8 cellular contexts compared by ENCODE assay signal in genomic region chrX:40266490-40267333, GRCh38.
DNase-seq lines count a peak whose midpoint lies in the region; ATAC-seq, FAIRE-seq and TF ChIP-seq lines count a peak whose summit lies in the region.

No MANE protein-coding gene starts in this region.

- H3K36me3 Mint-ChIP-seq in activated naive CD8-positive, alpha-beta T cell treated with anti-CD3 and anti-CD28 coated beads, Interleukin-2, amount 10 ng/mL, durations not matched to agents 7 days and 5 days = no peaks in the 10 kb centered on the region

- H3K27ac ChIP-seq in cardiac muscle cell (no peak overlapping the region), pancreas (peak overlapping the region in 3 of 4 donors; percentile 9 to 34 (median 33)), urinary bladder (ENCODE audit: low read depth) (peak overlapping the region; percentile 28)

- ATAC-seq in activated naive CD8-positive, alpha-beta T cell treated with anti-CD3 and anti-CD28 coated beads, Interleukin-2, amount 10 ng/mL, durations not matched to agents 7 days and 5 days (ENCODE audit: low read depth) = peak; percentile 75
- peak; percentile 90 to 97 (median 96) for ATAC-seq in pancreas
- ATAC-seq in HG02588 (IDR thresholded peaks at IDR 0.05; ENCODE audit: unreplicated experiment) = no peak

- no peaks in the 10 kb centered on the region for H3K36me3 ChIP-seq in cardiac muscle cell
- H3K36me3 ChIP-seq in pancreas = no peaks in the 10 kb centered on the region
- H3K36me3 ChIP-seq in urinary bladder (ENCODE audit: insufficient read depth) = no peaks in the 10 kb centered on the region

- TF ChIP-seq CTCF in cardiac muscle cell (IDR thresholded peaks at IDR 0.05; ENCODE audit: low read depth, low read length) (peak; percentile 68), pancreas (IDR thresholded peaks at IDR 0.05) (peak; percentile 10 to 53 (median 42))

- intact Hi-C loops in pancreas (cut with DNase I) = no loop called here

- H3K27ac Mint-ChIP-seq in activated naive CD8-positive, alpha-beta T cell treated with anti-CD3 and anti-CD28 coated beads, Interleukin-2, amount 10 ng/mL, durations not matched to agents 7 days and 5 days = peak overlapping the region; percentile 61

- H3K27me3 ChIP-seq in cardiac muscle cell = no peaks in the 10 kb centered on the region
- no peaks in the 10 kb centered on the region for H3K27me3 ChIP-seq in pancreas

- in situ Hi-C loops in G401 (cut with HindIII; ENCODE audit: low sequenced_read_pairs) = no loop called here

- H3K4me1 Mint-ChIP-seq in activated naive CD8-positive, alpha-beta T cell treated with anti-CD3 and anti-CD28 coated beads, Interleukin-2, amount 10 ng/mL, durations not matched to agents 7 days and 5 days = peaks cover 3% of the 10 kb centered on the region

- no peaks in the 10 kb centered on the region for H3K9me3 Mint-ChIP-seq in activated naive CD8-positive, alpha-beta T cell treated with anti-CD3 and anti-CD28 coated beads, Interleukin-2, amount 10 ng/mL, durations not matched to agents 7 days and 5 days

- H3K9me3 ChIP-seq in cardiac muscle cell (ENCODE audit: low read depth) = no peaks in the 10 kb centered on the region
- no peaks in the 10 kb centered on the region for H3K9me3 ChIP-seq in pancreas

- peaks cover 2% of the 10 kb centered on the region for H3K27me3 Mint-ChIP-seq in activated naive CD8-positive, alpha-beta T cell treated with anti-CD3 and anti-CD28 coated beads, Interleukin-2, amount 10 ng/mL, durations not matched to agents 7 days and 5 days

- peak overlapping the region; percentile 28 for H3K4me3 ChIP-seq in cardiac muscle cell
- H3K4me3 ChIP-seq in pancreas = peak overlapping the region in 3 of 4 donors; percentile 20 to 53 (median 29)
- peak overlapping the region; percentile 38 for H3K4me3 ChIP-seq in urinary bladder (ENCODE audit: low read depth, low read length)

- DNase-seq in G401 (ENCODE audit: low spot score) = peak; percentile 41
- DNase-seq in LHCN-M2 (ENCODE audit: low read depth) = peak; percentile 61
- peak; percentile 72 for DNase-seq in SK-N-DZ (ENCODE audit: low spot score)
- DNase-seq in activated naive CD8-positive, alpha-beta T cell treated with anti-CD3 and anti-CD28 coated beads, Interleukin-2, amount 10 ng/mL, durations not matched to agents 7 days and 5 days = peak; percentile 62
- peak; percentile 74 to 86 for DNase-seq in cardiac muscle cell (ENCODE audit: low read depth in 1 of 2, low spot score in 1 of 2)
- DNase-seq in pancreas = peak; percentile 49 to 84 (median 72)

- H3K4me1 ChIP-seq in cardiac muscle cell (ENCODE audit: low read depth) (peaks cover 6% of the 10 kb centered on the region), pancreas (no peaks in the 10 kb centered on the region), urinary bladder (ENCODE audit: insufficient read depth) (no peaks in the 10 kb centered on the region)

- peak overlapping the region; percentile 75 for H3K4me3 Mint-ChIP-seq in activated naive CD8-positive, alpha-beta T cell treated with anti-CD3 and anti-CD28 coated beads, Interleukin-2, amount 10 ng/mL, durations not matched to agents 7 days and 5 days

- no peak for FAIRE-seq in pancreas (lab: Jason Lieb, UNC)

- POLR2A ChIA-PET in activated naive CD8-positive, alpha-beta T cell treated with anti-CD3 and anti-CD28 coated beads, Interleukin-2, amount 10 ng/mL, durations not matched to agents 7 days and 5 days (lab: Charles Lee) = interaction anchor here (0.6 to 1.5 kb wide), 2 partner anchors 97 to 253 kb away, joined by 3 to 4 read pairs; no protein-coding TSS in a partner anchor

- WGBS in pancreas, 2 donors = 4 to 9% methylated on average over 41 to 42 of the region's 42 CpGs
- WGBS in urinary bladder = 8% methylated on average over 42 of the region's 42 CpGs
